8 cellular contexts compared by ENCODE assay signal in genomic region chr19:15421726-15422260, GRCh38.
A peak's percentile ranks its signal among the peaks of the same experiment; 100 is the strongest.
DNase-seq lines count a peak whose midpoint lies in the region; ATAC-seq lines count a peak whose summit lies in the region.
"Had no signal": no experiment of that assay in that cellular context is flagged by ENCODE, and none has a peak within 500 bp of the region (broad histone marks: within the 10 kb centered on the region; RNA-seq: fewer than 3 reads in every experiment).

No MANE protein-coding gene starts in this region.

- DNase-seq in C1 segment of cervical spinal cord (lab: John Stamatoyannopoulos, UW) = peak in 13 of 14 donors; percentile 13 to 85 (median 64)
- DNase-seq in anterior cingulate cortex (lab: John Stamatoyannopoulos, UW) = peak in 55 of 58 donors; percentile 5 to 89 (median 74)
- DNase-seq in medulla oblongata (ENCODE audit: extremely low spot score) = peak; percentile 84
- no peak for DNase-seq in RPMI8226
- no peak for DNase-seq in NCI-H345 treated with DMSO at 0.1 percent for 48 hours (lab: John Stamatoyannopoulos, UW; ENCODE audit: unreplicated experiment)
- DNase-seq: colonic mucosa; NK-92 treated with Interleukin-12 subunit alpha and Interleukin-12 subunit beta, amount 100 ng/mL, for 24 hours had no signal

- no peak for ATAC-seq in HG02852 (IDR thresholded peaks at IDR 0.05; ENCODE audit: unreplicated experiment)

Comparison
In these comparisons a context has a peak if more than half of its experiments do, and no peak if none do; other contexts are left out.
1. DNase-seq: peak in C1 segment of cervical spinal cord (13 of 14), anterior cingulate cortex (55 of 58) and medulla oblongata (single experiment); none in RPMI8226 (single experiment) and NCI-H345 treated with DMSO at 0.1 percent for 48 hours (single experiment).